Comparison of ENCODE assay signal across 8 cellular contexts in genomic region chr4:76214269-76214628, GRCh38. TPM values are rescaled to one million over a fixed set of nuclear protein-coding genes. Genes with fewer than 3 reads are reported as not detected.
A peak's percentile ranks its signal among the peaks of the same experiment; 100 is the strongest.
DNase-seq lines count a peak whose midpoint lies in the region; ATAC-seq and TF ChIP-seq lines count a peak whose summit lies in the region.

No MANE protein-coding gene starts in this region.

- no peaks in the 10 kb centered on the region for H3K27me3 ChIP-seq in MM.1S (replicated peaks; ENCODE audit: insufficient read depth, low read length)
- H3K27me3 ChIP-seq in effector memory CD4-positive, alpha-beta T cell (replicated peaks; ENCODE audit: control insufficient read depth, insufficient read depth, low read length, poor library complexity, severe bottlenecking), result no peaks in the 10 kb centered on the region
- H3K27me3 ChIP-seq in neuronal stem cell (ENCODE audit: control insufficient read depth in 3 of 3, insufficient read depth in 3 of 3, low read depth in 1 of 3, low read length in 3 of 3), result no peaks in the 10 kb centered on the region

- H3K79me2 ChIP-seq in MM.1S (ENCODE audit: low read length), result peaks cover 56% of the 10 kb centered on the region

- peak overlapping the region; percentile 68 for H4K91ac ChIP-seq in neuronal stem cell (ENCODE audit: low read depth, low read length, poor library complexity)

- peak overlapping the region; percentile 87 for H3K4me3 ChIP-seq in MM.1S (ENCODE audit: low read length)
- H3K4me3 ChIP-seq in effector memory CD4-positive, alpha-beta T cell (ENCODE audit: insufficient read depth, low read depth, low read length, poor library complexity, severe bottlenecking), result peak overlapping the region; percentile 66
- peak overlapping the region; percentile 61 to 77 for H3K4me3 ChIP-seq in neuronal stem cell (ENCODE audit: low read length in 2 of 2)

- H2AK5ac ChIP-seq in neuronal stem cell (ENCODE audit: low read depth, low read length), result no peak overlapping the region

- no peak overlapping the region for H3K23ac ChIP-seq in neuronal stem cell (ENCODE audit: low read depth, low read length, poor library complexity)

- H2BK120ac ChIP-seq in neuronal stem cell (ENCODE audit: low read depth, low read length), result no peak overlapping the region

- H3K79me1 ChIP-seq in neuronal stem cell (ENCODE audit: low read depth, low read length), result peaks cover 2% of the 10 kb centered on the region

- peak overlapping the region; percentile 81 for H3K4me2 ChIP-seq in MM.1S (ENCODE audit: low read depth, low read length)
- peak overlapping the region; percentile 71 for H3K4me2 ChIP-seq in neuronal stem cell (ENCODE audit: insufficient read depth, low read length, poor library complexity, severe bottlenecking)

- no peaks in the 10 kb centered on the region for H3K9me3 ChIP-seq in MM.1S (replicated peaks; ENCODE audit: insufficient read depth, low read length)
- H3K9me3 ChIP-seq in effector memory CD4-positive, alpha-beta T cell (ENCODE audit: control insufficient read depth, low read length), result no peaks in the 10 kb centered on the region
- H3K9me3 ChIP-seq in neuronal stem cell (replicated peaks in 1 of 2; ENCODE audit: control insufficient read depth in 2 of 2, insufficient read depth in 1 of 2, low read depth in 1 of 2, low read length in 2 of 2), result peaks cover 0 to 1% of the 10 kb centered on the region in 2 donors

- H3K4ac ChIP-seq in neuronal stem cell (ENCODE audit: low read length), result no peak overlapping the region

- no peak for ATAC-seq in left lobe of liver

- DNase-seq in activated effector memory CD4-positive, alpha-beta T cell treated with anti-CD3 and anti-CD28 coated beads, Interleukin-2, amount 50 U/mL, for 16 hours, result peak; percentile 64
- no peak for DNase-seq in activated effector memory CD4-positive, alpha-beta T cell treated with Interleukin-2 at 50 U/mL for 16 hours
- DNase-seq in MM.1S (peak; percentile 65), neuronal stem cell (ENCODE audit: low spot score) (no peak), GM20000 (ENCODE audit: low spot score) (no peak), left lobe of liver (ENCODE audit: low spot score) (no peak), NCI-H1105 treated with DMSO at 0.1 percent for 48 hours (lab: John Stamatoyannopoulos, UW) (no peak)
- DNase-seq in effector memory CD4-positive, alpha-beta T cell, result no peak

- peaks cover 32% of the 10 kb centered on the region for H3F3A ChIP-seq in MM.1S (ENCODE audit: insufficient read depth, low read length)

- no peak overlapping the region for H3K14ac ChIP-seq in neuronal stem cell (ENCODE audit: low read length)

- peak overlapping the region; percentile 88 for H3K27ac ChIP-seq in MM.1S (ENCODE audit: low read length)
- H3K27ac ChIP-seq in effector memory CD4-positive, alpha-beta T cell (ENCODE audit: insufficient read depth, low read length, poor library complexity, severe bottlenecking), result peak overlapping the region; percentile 81
- H3K27ac ChIP-seq in neuronal stem cell (replicated peaks; ENCODE audit: low read length), result peak overlapping the region; percentile 64

- H2AFZ ChIP-seq in MM.1S (ENCODE audit: low read length) (peak overlapping the region; percentile 76), neuronal stem cell (ENCODE audit: low read length) (peak overlapping the region; percentile 88)

- no peak overlapping the region for H2BK15ac ChIP-seq in neuronal stem cell (ENCODE audit: low read length)

- TF ChIP-seq CTCF in MM.1S (IDR thresholded peaks at IDR 0.05; ENCODE audit: low read length) (no peak), GM20000 (IDR thresholded peaks at IDR 0.05; ENCODE audit: extremely low read depth, missing control alignments) (no peak)

- peak overlapping the region; percentile 95 for H3K18ac ChIP-seq in neuronal stem cell (ENCODE audit: low read length)

- peak overlapping the region; percentile 89 for H2BK5ac ChIP-seq in neuronal stem cell (ENCODE audit: low read length)

- no CpG with 5 or more reads among the region's 5 CpGs for WGBS in neuronal stem cell (ENCODE audit: extremely low coverage in 2 of 2, insufficient read length in 2 of 2, insufficient replicate concordance in 1 of 2), 2 donors

- H3K36me3 ChIP-seq in MM.1S (replicated peaks; ENCODE audit: insufficient read depth, low read length) (no peaks in the 10 kb centered on the region), neuronal stem cell (replicated peaks in 1 of 2; ENCODE audit: control insufficient read depth in 2 of 2, insufficient read depth in 2 of 2, low read length in 2 of 2) (peaks cover 2 to 13% of the 10 kb centered on the region in 2 donors)
- H3K36me3 ChIP-seq in effector memory CD4-positive, alpha-beta T cell (ENCODE audit: control insufficient read depth, insufficient read depth, low read length), result no peaks in the 10 kb centered on the region

- peak overlapping the region; percentile 99 for H4K8ac ChIP-seq in neuronal stem cell (ENCODE audit: low read depth, low read length)

- H4K20me1 ChIP-seq in MM.1S (ENCODE audit: insufficient read depth, low read length), result no peaks in the 10 kb centered on the region

- no peak overlapping the region for H2BK12ac ChIP-seq in neuronal stem cell (ENCODE audit: low read length)

- H3K9ac ChIP-seq in MM.1S (ENCODE audit: low read length) (peak overlapping the region; percentile 87), neuronal stem cell (ENCODE audit: low read depth, low read length, poor library complexity) (peak overlapping the region; percentile 91)

- no peaks in the 10 kb centered on the region for H3K9me2 ChIP-seq in MM.1S (replicated peaks; ENCODE audit: insufficient read depth, low read length)

- H3K4me1 ChIP-seq in MM.1S (ENCODE audit: low read length) (peaks cover 20% of the 10 kb centered on the region), neuronal stem cell (ENCODE audit: control insufficient read depth in 2 of 2, insufficient read depth in 1 of 2, low read depth in 1 of 2, low read length in 2 of 2) (peaks cover 11 to 14% of the 10 kb centered on the region in 2 donors)
- H3K4me1 ChIP-seq in effector memory CD4-positive, alpha-beta T cell (ENCODE audit: control insufficient read depth, insufficient read depth, low read length, poor library complexity, severe bottlenecking), result peaks cover 22% of the 10 kb centered on the region

RNA-seq across cellular contexts. Expression of gene SCARB2, which starts 0.6 kb away (rescaled TPM):
- 54.0 TPM for polyA plus RNA-seq in neuronal stem cell (2013, experiment 1 of 2)
- polyA plus RNA-seq in neuronal stem cell (2013, experiment 2 of 2), result 54.0 TPM
- 104 TPM for total RNA-seq in left lobe of liver

RNA-seq across cellular contexts. Expression of gene FAM47E, which starts 37.3 kb away (rescaled TPM):
- polyA plus RNA-seq in neuronal stem cell (2013, experiment 1 of 2), result 7.5 TPM
- 5.0 TPM for polyA plus RNA-seq in neuronal stem cell (2013, experiment 2 of 2)
- total RNA-seq in left lobe of liver, result 3.3 TPM

Comparison
In these comparisons a context has a peak if more than half of its experiments do, and no peak if none do; other contexts are left out.
1. DNase-seq: peak in activated effector memory CD4-positive, alpha-beta T cell treated with anti-CD3 and anti-CD28 coated beads, Interleukin-2, amount 50 U/mL, for 16 hours (single experiment) and MM.1S (single experiment); none in activated effector memory CD4-positive, alpha-beta T cell treated with Interleukin-2 at 50 U/mL for 16 hours (single experiment), effector memory CD4-positive, alpha-beta T cell (0 of 3), neuronal stem cell (single experiment), GM20000 (single experiment), left lobe of liver (single experiment) and NCI-H1105 treated with DMSO at 0.1 percent for 48 hours (single experiment).
2. Peak in every context shown above with its lines, with median percentiles within 50 percentile points of each other: H3K27ac ChIP-seq and H3K4me3 ChIP-seq.